16 cellular contexts compared by ENCODE assay signal in the genomic region with DNA sequence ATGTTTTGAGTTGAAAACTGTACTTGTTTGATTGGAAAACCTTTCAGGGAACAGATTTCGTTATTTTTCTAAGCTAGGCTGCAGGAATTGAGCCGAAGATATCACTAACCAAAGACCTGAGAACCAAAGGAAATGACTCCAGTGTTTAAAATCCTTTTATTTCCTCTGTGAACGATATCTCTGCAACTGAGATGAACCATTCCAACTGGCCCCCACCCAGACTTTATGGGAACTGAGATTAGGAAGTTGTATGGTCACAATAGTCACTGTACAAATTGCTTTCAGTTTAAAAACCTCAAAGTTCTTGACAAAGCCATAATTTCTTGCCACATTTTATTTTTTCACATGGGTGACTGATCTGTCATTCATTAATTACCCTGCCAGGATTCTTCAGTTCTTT.
DNase-seq lines count a peak whose midpoint lies in the region; ATAC-seq, FAIRE-seq and TF ChIP-seq lines count a peak whose summit lies in the region.
"Had no signal": no experiment of that assay in that cellular context is flagged by ENCODE, and none has a peak within 500 bp of the region (broad histone marks: within the 10 kb centered on the region; RNA-seq: fewer than 3 reads in every experiment).

No MANE protein-coding gene starts in this region.

- H3K9me3 ChIP-seq in tibial artery: no peaks in the 10 kb centered on the region
- no peaks in the 10 kb centered on the region for H3K9me3 ChIP-seq in small intestine (ENCODE audit: control insufficient read depth, low read depth)
- H3K9me3 ChIP-seq: gastroesophageal sphincter had no signal

- 13 to 31% (median 23%) methylated on average over 3 of the region's 3 CpGs for WGBS in small intestine, 3 donors

- H3K27me3 ChIP-seq in tibial artery (no peaks in the 10 kb centered on the region), small intestine (ENCODE audit: control insufficient read depth in 2 of 2, insufficient read depth in 2 of 2, low read length in 2 of 2) (no peaks in the 10 kb centered on the region)
- H3K27me3 ChIP-seq: gastroesophageal sphincter had no signal

- peaks cover 17% of the 10 kb centered on the region for H3K27me3 Mint-ChIP-seq in stimulated activated naive CD8-positive, alpha-beta T cell treated with anti-CD3 and anti-CD28 coated beads, Interleukin-15, amount 100 ng/mL, for 72 hours
- H3K27me3 Mint-ChIP-seq: activated B cell treated with CpG ODN at 0.5 μM for 24 hours, memory B cell had no signal

- H3K27ac Mint-ChIP-seq in stimulated activated naive CD8-positive, alpha-beta T cell treated with anti-CD3 and anti-CD28 coated beads, Interleukin-15, amount 100 ng/mL, for 72 hours: no peak overlapping the region
- H3K27ac Mint-ChIP-seq: activated B cell treated with CpG ODN at 0.5 μM for 24 hours; activated T-cell treated with anti-CD3 and anti-CD28 coated beads, Interleukin-2, amount 50 U/mL, for 72 hours; memory B cell had no signal

- peaks cover 7% of the 10 kb centered on the region for H3K4me1 Mint-ChIP-seq in stimulated activated naive CD8-positive, alpha-beta T cell treated with anti-CD3 and anti-CD28 coated beads, Interleukin-15, amount 100 ng/mL, for 72 hours
- H3K4me1 Mint-ChIP-seq: activated B cell treated with CpG ODN at 0.5 μM for 24 hours, memory B cell had no signal

- peak; percentile 52 for ATAC-seq in left lobe of liver
- no peak for ATAC-seq in stimulated activated naive CD8-positive, alpha-beta T cell treated with anti-CD3 and anti-CD28 coated beads, Interleukin-15, amount 100 ng/mL, for 72 hours
- ATAC-seq: activated T-cell treated with anti-CD3 and anti-CD28 coated beads, Interleukin-2, amount 50 U/mL, for 72 hours; gastroesophageal sphincter; Panc1 had no signal

- H3K4me1 ChIP-seq in tibial artery (peaks cover 0 to 49% (median 33%) of the 10 kb centered on the region in 4 donors), small intestine (ENCODE audit: control insufficient read depth in 2 of 2, insufficient read depth in 1 of 2, low read depth in 1 of 2, low read length in 1 of 2) (peaks cover 0 to 6% of the 10 kb centered on the region in 2 donors)

- H3K4me3 ChIP-seq in tibial artery (peak overlapping the region; percentile 0 to 14), small intestine (ENCODE audit: low read depth in 1 of 2, low read length in 2 of 2) (no peak overlapping the region), foreskin fibroblast (ENCODE audit: low read depth in 1 of 2, low read length in 2 of 2) (no peak overlapping the region)
- H3K4me3 ChIP-seq: gastroesophageal sphincter had no signal

- H3K36me3 ChIP-seq in tibial artery: no peaks in the 10 kb centered on the region
- no peaks in the 10 kb centered on the region for H3K36me3 ChIP-seq in small intestine (ENCODE audit: control insufficient read depth in 2 of 2, insufficient read depth in 2 of 2, low read length in 2 of 2)
- H3K36me3 ChIP-seq: gastroesophageal sphincter had no signal

- H3K4me3 Mint-ChIP-seq in stimulated activated naive CD8-positive, alpha-beta T cell treated with anti-CD3 and anti-CD28 coated beads, Interleukin-15, amount 100 ng/mL, for 72 hours: no peak overlapping the region
- H3K4me3 Mint-ChIP-seq: activated B cell treated with CpG ODN at 0.5 μM for 24 hours; activated T-cell treated with anti-CD3 and anti-CD28 coated beads, Interleukin-2, amount 50 U/mL, for 72 hours; memory B cell had no signal

- intact Hi-C loops in tibial artery (cut with DNase I; ENCODE audit: low total_unique reads): no loop called here

- peak; percentile 10 for DNase-seq in MV-4-11 (lab: John Stamatoyannopoulos, UW)
- peak; percentile 29 for DNase-seq in astrocyte of the hippocampus (ENCODE audit: low read depth, low spot score)
- no peak for DNase-seq in left lobe of liver (ENCODE audit: low spot score)
- DNase-seq in tibial artery: peak in 1 of 2 donors; percentile 61
- DNase-seq in stimulated activated naive CD8-positive, alpha-beta T cell treated with anti-CD3 and anti-CD28 coated beads, Interleukin-15, amount 100 ng/mL, for 72 hours: no peak
- no peak for DNase-seq in small intestine
- no peak for DNase-seq in foreskin fibroblast
- DNase-seq: activated B cell treated with CpG ODN at 0.5 μM for 24 hours; activated T-cell treated with anti-CD3 and anti-CD28 coated beads, Interleukin-2, amount 50 U/mL, for 72 hours; cerebellar nuclear complex; DMS53; NCI-H187; stimulated activated CD8-positive, alpha-beta memory T cell treated with anti-CD3 and anti-CD28 coated beads, Interleukin-4, amount 100 ng/mL, for 48 hours had no signal

- H3K9me3 Mint-ChIP-seq in stimulated activated naive CD8-positive, alpha-beta T cell treated with anti-CD3 and anti-CD28 coated beads, Interleukin-15, amount 100 ng/mL, for 72 hours: no peaks in the 10 kb centered on the region
- H3K9me3 Mint-ChIP-seq: activated B cell treated with CpG ODN at 0.5 μM for 24 hours had no signal

- H3K27ac ChIP-seq in tibial artery: peak overlapping the region in 1 of 2 donors; percentile 42
- no peak overlapping the region for H3K27ac ChIP-seq in small intestine (ENCODE audit: low read depth in 1 of 2, low read length in 1 of 2)

- TF ChIP-seq CTCF in tibial artery (IDR thresholded peaks at IDR 0.05): no peak
- no peak for TF ChIP-seq CTCF in foreskin fibroblast (IDR thresholded peaks at IDR 0.05; ENCODE audit: low read depth, low read length)

- no peak for FAIRE-seq in small intestine (lab: Jason Lieb, UNC)

Comparison
In these comparisons a context has a peak if more than half of its experiments do, and no peak if none do; other contexts are left out.
1. DNase-seq: peak in MV-4-11 (single experiment) and astrocyte of the hippocampus (single experiment); none in left lobe of liver (single experiment), stimulated activated naive CD8-positive, alpha-beta T cell treated with anti-CD3 and anti-CD28 coated beads, Interleukin-15, amount 100 ng/mL, for 72 hours (0 of 2), small intestine (single experiment) and foreskin fibroblast (0 of 2).
2. H3K4me3 ChIP-seq: peak in tibial artery (2 of 2); none in small intestine (0 of 2) and foreskin fibroblast (0 of 2).